19 cellular contexts compared by ENCODE assay signal in the genomic region with DNA sequence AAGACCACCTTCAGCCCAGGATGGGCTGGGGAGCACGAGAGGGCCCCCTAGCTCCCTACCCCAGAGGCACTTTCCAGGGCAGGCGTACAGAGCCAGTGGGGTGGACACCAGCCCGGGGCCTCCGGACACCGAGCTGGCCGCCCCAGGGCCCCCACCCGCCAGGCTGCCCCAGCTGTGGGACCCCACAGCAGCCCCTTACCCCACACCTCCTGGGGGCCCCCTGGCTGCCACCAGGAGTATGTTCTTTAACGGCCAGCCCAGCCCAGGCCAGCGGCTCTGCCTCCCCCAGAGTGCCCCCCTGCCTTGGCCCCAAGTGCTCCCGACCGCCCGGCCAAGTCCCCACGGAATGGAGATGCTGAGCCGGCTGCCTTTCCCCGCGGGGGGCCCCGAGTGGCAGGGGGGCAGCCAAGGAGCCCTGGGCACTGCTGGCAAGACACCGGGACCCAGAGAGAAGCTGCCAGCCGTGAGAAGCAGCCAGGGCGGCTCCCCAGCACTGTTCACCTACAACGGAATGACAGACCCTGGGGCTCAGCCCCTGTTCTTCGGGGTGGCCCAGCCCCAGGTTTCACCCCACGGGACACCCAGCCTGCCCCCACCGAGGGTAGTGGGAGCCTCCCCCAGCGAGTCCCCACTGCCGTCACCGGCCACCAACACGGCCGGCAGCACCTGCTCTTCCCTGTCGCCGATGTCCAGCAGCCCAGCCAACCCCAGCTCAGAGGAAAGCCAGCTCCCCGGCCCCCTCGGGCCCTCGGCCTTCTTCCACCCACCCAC. TPM values are rescaled to one million over a fixed set of nuclear protein-coding genes. Genes with fewer than 3 reads are reported as not detected.
DNase-seq lines count a peak whose midpoint lies in the region; ATAC-seq and TF ChIP-seq lines count a peak whose summit lies in the region.
"Had no signal": no experiment of that assay in that cellular context is flagged by ENCODE, and none has a peak within 500 bp of the region (broad histone marks: within the 10 kb centered on the region; RNA-seq: fewer than 3 reads in every experiment).

No MANE protein-coding gene starts in this region.

- TF ChIP-seq CTCF in BE2C (IDR thresholded peaks at IDR 0.05; ENCODE audit: low read depth, low read length) (0 out of 2 replicates have a peak, but pooled peaks have one; percentile 2), cardiac fibroblast (IDR thresholded peaks at IDR 0.05; ENCODE audit: low read depth, low read length) (peak; percentile 2), mucosa of descending colon (IDR thresholded peaks at IDR 0.05) (no peak), uterus (IDR thresholded peaks at IDR 0.05) (no peak), tibial nerve (IDR thresholded peaks at IDR 0.05) (no peak)

- H3K4me3 ChIP-seq in BE2C (ENCODE audit: low read depth, low read length) (no peak overlapping the region), H7 (ENCODE audit: insufficient read depth, low read depth, low read length) (no peak overlapping the region), cardiac fibroblast (replicated peaks in 1 of 2; ENCODE audit: low read depth in 2 of 2, low read length in 2 of 2) (no peak overlapping the region), mucosa of descending colon (no peak overlapping the region), uterus (no peak overlapping the region), tibial nerve (no peak overlapping the region)
- H3K4me3 ChIP-seq: MG63 had no signal

- TF ChIP-seq EP300 in tibial nerve (IDR thresholded peaks at IDR 0.05), result no peak

- H3K27me3 ChIP-seq in BE2C, result no peaks in the 10 kb centered on the region
- no peaks in the 10 kb centered on the region for H3K27me3 ChIP-seq in H7 (ENCODE audit: control insufficient read depth, insufficient read depth, low read length)
- H3K27me3 ChIP-seq in uterus, result no peaks in the 10 kb centered on the region
- peaks cover 0 to 24% of the 10 kb centered on the region in 2 donors for H3K27me3 ChIP-seq in tibial nerve
- H3K27me3 ChIP-seq: MG63 had no signal

- TF ChIP-seq POLR2A in uterus (IDR thresholded peaks at IDR 0.05), result no peak
- TF ChIP-seq POLR2A in tibial nerve (IDR thresholded peaks at IDR 0.05), result no peak

- no peaks in the 10 kb centered on the region for H3K9me3 Mint-ChIP-seq in naive thymus-derived CD8-positive, alpha-beta T cell
- H3K9me3 Mint-ChIP-seq: central memory CD8-positive, alpha-beta T cell had no signal

- POLR2A ChIA-PET in naive thymus-derived CD8-positive, alpha-beta T cell (lab: Charles Lee), result no interaction called here

- no peaks in the 10 kb centered on the region for H3K36me3 ChIP-seq in BE2C
- H3K36me3 ChIP-seq in H7 (replicated peaks; ENCODE audit: control insufficient read depth, insufficient read depth, low read length), result no peaks in the 10 kb centered on the region
- no peaks in the 10 kb centered on the region for H3K36me3 ChIP-seq in mucosa of descending colon (ENCODE audit: low read depth)
- H3K36me3 ChIP-seq in uterus, result no peaks in the 10 kb centered on the region
- no peaks in the 10 kb centered on the region for H3K36me3 ChIP-seq in tibial nerve
- H3K36me3 ChIP-seq: left lung, MG63 had no signal

- no peak for ATAC-seq in naive thymus-derived CD8-positive, alpha-beta T cell
- no peak for ATAC-seq in mucosa of descending colon
- ATAC-seq: esophagus mucosa, left lung, right cardiac atrium had no signal

- DNase-seq in BE2C (no peak), H7 (peak; percentile 65), cardiac fibroblast (ENCODE audit: low read depth in 2 of 2) (no peak), mucosa of descending colon (no peak), uterus (no peak), NCI-H524 treated with DMSO at 0.1 percent for 48 hours (lab: John Stamatoyannopoulos, UW) (no peak), tibial nerve (ENCODE audit: low spot score in 2 of 2) (no peak)
- no peak for DNase-seq in naive thymus-derived CD8-positive, alpha-beta T cell
- DNase-seq: activated CD4-positive, alpha-beta T cell treated with anti-CD3 and anti-CD28 coated beads for 48 hours; activated effector memory CD4-positive, alpha-beta T cell treated with anti-CD3 and anti-CD28 coated beads, Interleukin-2, amount 50 U/mL, for 16 hours; left lung; MG63; NCI-H1694; NCI-H226; occipital lobe had no signal

- H3K9me3 ChIP-seq in BE2C (no peaks in the 10 kb centered on the region), mucosa of descending colon (no peaks in the 10 kb centered on the region), uterus (no peaks in the 10 kb centered on the region), tibial nerve (no peaks in the 10 kb centered on the region)
- H3K9me3 ChIP-seq: left lung, MG63 had no signal

- no peak overlapping the region for H3K27ac Mint-ChIP-seq in naive thymus-derived CD8-positive, alpha-beta T cell

- intact Hi-C loops in mucosa of descending colon (cut with DNase I, micrococcal nuclease), result no loop called here
- intact Hi-C loops in uterus (cut with DNase I; ENCODE audit: low total_unique reads), result no loop called here

- peaks cover 5 to 18% (median 11%) of the 10 kb centered on the region in 4 donors for H3K4me1 Mint-ChIP-seq in naive thymus-derived CD8-positive, alpha-beta T cell

- no peaks in the 10 kb centered on the region for H3K27me3 Mint-ChIP-seq in naive thymus-derived CD8-positive, alpha-beta T cell
- H3K27me3 Mint-ChIP-seq: central memory CD8-positive, alpha-beta T cell had no signal

- H3K36me3 Mint-ChIP-seq in naive thymus-derived CD8-positive, alpha-beta T cell, result no peaks in the 10 kb centered on the region

- WGBS in tibial nerve, 2 donors, result 63 to 77% methylated on average over 9 to 27 of the region's 34 CpGs

- H3K4me1 ChIP-seq in BE2C, result no peaks in the 10 kb centered on the region
- H3K4me1 ChIP-seq in mucosa of descending colon (ENCODE audit: low read depth), result no peaks in the 10 kb centered on the region
- H3K4me1 ChIP-seq in uterus, result peaks cover 0 to 9% of the 10 kb centered on the region in 2 donors
- H3K4me1 ChIP-seq in tibial nerve, result peaks cover 0 to 37% (median 2%) of the 10 kb centered on the region in 4 donors

- no peak overlapping the region for H3K27ac ChIP-seq in uterus
- H3K27ac ChIP-seq in tibial nerve, result no peak overlapping the region
- H3K27ac ChIP-seq: left lung, RWPE1 had no signal

- H3K4me3 Mint-ChIP-seq in naive thymus-derived CD8-positive, alpha-beta T cell, result peak overlapping the region in 7 of 10 donors; percentile 7 to 62 (median 43)

RNA-seq across cellular contexts. Expression of a gene that starts 24.3 kb away (rescaled TPM):
- 3.9 TPM for polyA plus RNA-seq in BE2C (2012; ENCODE audit: insufficient read depth, insufficient read length, low read depth)
- 1.1 and 1.7 TPM in 2 replicates for total RNA-seq in H7 (2014; rRNA removed; shearing (Covaris generic))
- total RNA-seq in naive thymus-derived CD8-positive, alpha-beta T cell, result 10 to 100 TPM; 10.6 to 10.8 TPM
- under 1 TPM; 0.23 to 0.36 (median 0.28) TPM for polyA plus RNA-seq in naive thymus-derived CD8-positive, alpha-beta T cell
- total RNA-seq in mucosa of descending colon, result 10 to 100 TPM in 1 of 3 donors, 1 to 10 TPM in 2; 5.2 to 10.3 (median 7.2) TPM
- total RNA-seq in uterus, result 1 to 10 TPM in 2 of 4 donors, under 1 TPM in 2; under 0.01 to 6.9 (median 0.77) TPM
- 1 to 10 TPM in 1 of 4 donors, under 1 TPM in 3; 0.44 to 1.2 (median 0.71) TPM for total RNA-seq in tibial nerve

RNA-seq across cellular contexts. Expression of a gene that starts 46.0 kb away (rescaled TPM):
- polyA plus RNA-seq in BE2C (2012; ENCODE audit: insufficient read depth, insufficient read length, low read depth), result not detected
- 0.28 and 0.44 TPM in 2 replicates for total RNA-seq in H7 (2014; rRNA removed; shearing (Covaris generic))
- total RNA-seq in naive thymus-derived CD8-positive, alpha-beta T cell, result 1 to 10 TPM; 2.0 to 2.1 TPM
- polyA plus RNA-seq in naive thymus-derived CD8-positive, alpha-beta T cell, result under 1 TPM; 0.01 to 0.10 (median 0.09) TPM
- total RNA-seq in mucosa of descending colon (1 to 10 TPM in 1 of 3 donors, under 1 TPM in 2; 0.35 to 1.4 (median 0.51) TPM), uterus (1 to 10 TPM in 2 of 4 donors, under 1 TPM in 1, not detected in 1; 0.51 to 7.9 (median 2.8) TPM), tibial nerve (1 to 10 TPM in 3 of 4 donors, under 1 TPM in 1; 0.87 to 1.8 (median 1.1) TPM)

Comparison
In these comparisons a context has a peak if more than half of its experiments do, and no peak if none do; other contexts are left out.
1. CTCF ChIP-seq: peak in BE2C (single experiment) and cardiac fibroblast (single experiment); none in mucosa of descending colon (single experiment), uterus (0 of 4) and tibial nerve (0 of 5).